10 cellular contexts compared by ENCODE assay signal in the genomic region with DNA sequence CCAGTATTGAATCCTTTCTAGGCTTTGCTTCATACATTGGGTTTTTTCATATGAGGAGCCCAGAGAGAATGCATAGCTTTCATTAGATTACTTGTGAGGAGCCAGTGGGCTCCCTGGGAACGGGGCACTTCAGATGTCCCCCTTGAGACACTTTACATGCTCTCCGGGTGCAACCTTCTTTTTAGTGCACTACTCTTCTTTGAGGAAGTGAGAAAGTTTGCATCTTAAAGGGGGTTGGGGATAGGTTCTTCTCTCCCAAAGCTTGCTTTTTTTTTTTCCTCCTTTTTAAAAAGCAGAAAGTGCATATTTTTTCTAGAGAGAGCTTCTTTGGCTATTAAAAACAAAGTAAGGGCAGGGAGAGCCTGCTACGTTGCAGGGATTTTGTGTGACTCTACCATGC. TPM values are rescaled to one million over a fixed set of nuclear protein-coding genes. Genes with fewer than 3 reads are reported as not detected.
DNase-seq lines count a peak whose midpoint lies in the region; ATAC-seq and TF ChIP-seq lines count a peak whose summit lies in the region.
"Had no signal": no experiment of that assay in that cellular context is flagged by ENCODE, and none has a peak within 500 bp of the region (broad histone marks: within the 10 kb centered on the region; RNA-seq: fewer than 3 reads in every experiment).

No MANE protein-coding gene starts in this region.

- CTCF ChIA-PET in activated B cell treated with CpG ODN at 0.5 μM for 24 hours (lab: Charles Lee) = interaction anchor here (1.1 to 1.5 kb wide), 3 partner anchors 19 to 62 kb away, joined by 3 to 4 read pairs (median 4); a partner anchor contains a TSS

- H3K9me3 Mint-ChIP-seq in activated B cell treated with CpG ODN at 0.5 μM for 24 hours = no peaks in the 10 kb centered on the region

- ATAC-seq in GM18502 (IDR thresholded peaks at IDR 0.05; ENCODE audit: poor library complexity, unreplicated experiment) (peak; percentile 37), GM19468 (IDR thresholded peaks at IDR 0.05; ENCODE audit: extremely low read depth, unreplicated experiment) (peak; percentile 19), HG03139 (IDR thresholded peaks at IDR 0.05; ENCODE audit: unreplicated experiment) (peak; percentile 33), activated B cell treated with CpG ODN at 0.5 μM for 24 hours (ENCODE audit: low read depth) (no peak)

- H3K36me3 Mint-ChIP-seq in activated B cell treated with CpG ODN at 0.5 μM for 24 hours (ENCODE audit: low read depth) = peaks cover 18% of the 10 kb centered on the region

- no peak for DNase-seq in activated B cell treated with CpG ODN at 0.5 μM for 24 hours
- no peak for DNase-seq in ACHN
- DNase-seq in globus pallidus (ENCODE audit: low spot score) = no peak
- DNase-seq in NCI-H187 (lab: John Stamatoyannopoulos, UW) = no peak
- DNase-seq in H4 (ENCODE audit: low spot score) = no peak
- DNase-seq: erythroblast, SW 1271 had no signal

- H3K27me3 Mint-ChIP-seq in activated B cell treated with CpG ODN at 0.5 μM for 24 hours = no peaks in the 10 kb centered on the region

- intact Hi-C loops in activated B cell treated with CpG ODN at 0.5 μM for 24 hours (cut with micrococcal nuclease) = no loop called here

- in situ Hi-C loops in ACHN (cut with HindIII; ENCODE audit: low pct_ligation_motif_present, low pct_unique_long_range_greater_than_20kb, low sequenced_read_pairs) = no loop called here

- peak overlapping the region; percentile 46 for H3K4me3 Mint-ChIP-seq in activated B cell treated with CpG ODN at 0.5 μM for 24 hours

- peak overlapping the region; percentile 71 for H3K27ac Mint-ChIP-seq in activated B cell treated with CpG ODN at 0.5 μM for 24 hours

- no peak for TF ChIP-seq CTCF in activated B cell treated with CpG ODN at 0.5 μM for 24 hours (IDR thresholded peaks at IDR 0.05)

- POLR2A ChIA-PET in activated B cell treated with CpG ODN at 0.5 μM for 24 hours (lab: Charles Lee) = no interaction called here

- peaks cover 56% of the 10 kb centered on the region for H3K4me1 Mint-ChIP-seq in activated B cell treated with CpG ODN at 0.5 μM for 24 hours

RNA-seq across cellular contexts. Expression of a gene that starts 4.3 kb away (rescaled TPM):
- total RNA-seq in activated B cell treated with CpG ODN at 0.5 μM for 24 hours = 21.2 and 22.8 TPM in 2 replicates
- 12.4 and 15.1 TPM in 2 replicates for total RNA-seq in H4 (2014; rRNA removed; shearing (Covaris generic))
